8 cellular contexts compared by ENCODE assay signal in genomic region chr17:21284319-21285163, GRCh38. TPM values are rescaled to one million over a fixed set of nuclear protein-coding genes. Genes with fewer than 3 reads are reported as not detected.
DNase-seq lines count a peak whose midpoint lies in the region; ATAC-seq and TF ChIP-seq lines count a peak whose summit lies in the region.

MAP2K3 (plus strand) TSS chr17:21284711; CDS start chr17:21284921, 210 bp downstream.

- no peaks in the 10 kb centered on the region for H3K27me3 ChIP-seq in IMR-90 (ENCODE audit: control insufficient read depth, insufficient read depth, low read length)

- H2BK15ac ChIP-seq in IMR-90 (ENCODE audit: low read depth, low read length), result peak within 1 kb of the TSS; percentile 82; the same call in 1 of the 3 replicates

- H3K4me1 ChIP-seq in IMR-90 (ENCODE audit: control insufficient read depth, insufficient read depth, low read length), result peaks cover 47% of the 10 kb centered on the region

- peak within 1 kb of the TSS; percentile 84; the same call in 1 of the 2 replicates for H3K56ac ChIP-seq in IMR-90 (ENCODE audit: extremely low read depth, insufficient read depth, low read length)

- H3K18ac ChIP-seq in IMR-90 (ENCODE audit: low read depth, low read length), result peak within 1 kb of the TSS; percentile 22; the same call in 1 of the 2 replicates

- peaks cover 34% of the 10 kb centered on the region for H3K9me1 ChIP-seq in IMR-90 (ENCODE audit: insufficient read depth, low read length)

- dilution Hi-C loops in IMR-90 (cut with HindIII; ENCODE audit: low sequenced_read_pairs, unreplicated experiment), result no loop called here

- intact Hi-C loops in IMR-90 (cut with micrococcal nuclease), result loop anchor here (1.0 to 5.0 kb wide), 2 partner anchors 72 to 242 kb away; partner anchors contain the start of gene TMEM11

- peaks cover 6 to 63% of the 10 kb centered on the region in 2 experiments; a peak in 3 of 4 replicates for H3K79me1 ChIP-seq in IMR-90 (ENCODE audit: low read depth in 1 of 2, low read length in 2 of 2)

- H3K27ac ChIP-seq in IMR-90 (ENCODE audit: insufficient read depth, low read length), result peak within 1 kb of the TSS; percentile 83
- H3K27ac ChIP-seq in epithelial cell of prostate, result peak within 1 kb of the TSS; percentile 93

- no peak for TF ChIP-seq RAD21 in IMR-90 (IDR thresholded peaks at IDR 0.05; ENCODE audit: low read length)

- no peaks in the 10 kb centered on the region; the same call in 1 of the 2 replicates for H3K36me3 ChIP-seq in IMR-90 (ENCODE audit: control insufficient read depth, insufficient read depth, low read length)

- peak within 1 kb of the TSS; percentile 33 to 68; a peak in 3 of 4 replicates for H4K8ac ChIP-seq in IMR-90 (ENCODE audit: low read depth in 2 of 2, low read length in 2 of 2)

- H2AFZ ChIP-seq in IMR-90 (replicated peaks; ENCODE audit: low read length, poor library complexity), result peak within 1 kb of the TSS; percentile 92

- H3K14ac ChIP-seq in IMR-90 (replicated peaks; ENCODE audit: low read depth, low read length), result peak within 1 kb of the TSS; percentile 88

- H2BK20ac ChIP-seq in IMR-90 (ENCODE audit: low read depth, low read length), result peak within 1 kb of the TSS; percentile 99

- H4K5ac ChIP-seq in IMR-90 (ENCODE audit: low read depth, low read length), result peak within 1 kb of the TSS; percentile 20; the same call in 1 of the 2 replicates

- BruUV-seq in IMR-90 (replicated peaks; lab: Mats Ljungman, UMichigan), result TSS peak; percentile 81

- peak within 1 kb of the TSS; percentile 83 for H3K4me2 ChIP-seq in IMR-90 (ENCODE audit: low read depth, low read length)

- H3K9me3 ChIP-seq in IMR-90 (ENCODE audit: control insufficient read depth, insufficient read depth, low read length), result no peaks in the 10 kb centered on the region

- peaks cover 46% of the 10 kb centered on the region for H4K20me1 ChIP-seq in IMR-90 (ENCODE audit: insufficient read depth, low read length)

- peak within 1 kb of the TSS; percentile 99 for H2AK5ac ChIP-seq in IMR-90 (ENCODE audit: low read depth, low read length)

- peak within 1 kb of the TSS; percentile 94 for H3K23ac ChIP-seq in IMR-90 (ENCODE audit: low read depth, low read length)

- peak within 1 kb of the TSS; percentile 96 for H2AK9ac ChIP-seq in IMR-90 (replicated peaks; ENCODE audit: low read depth, low read length, poor library complexity)

- H2BK120ac ChIP-seq in IMR-90 (ENCODE audit: low read depth, low read length), result peak within 1 kb of the TSS; percentile 99

- H3K4me3 ChIP-seq in IMR-90 (ENCODE audit: insufficient read depth, low read depth, low read length), result peak within 1 kb of the TSS; percentile 84

- peak within 1 kb of the TSS; percentile 78 for H4K91ac ChIP-seq in IMR-90 (ENCODE audit: insufficient read depth, low read depth, low read length)

- ATAC-seq in GM21528 (IDR thresholded peaks at IDR 0.05; ENCODE audit: low FRiP score, unreplicated experiment) (peak; percentile 78), IMR-90 (ENCODE audit: low read depth) (peak; percentile 81)

- peak within 1 kb of the TSS; percentile 95 for H2BK5ac ChIP-seq in IMR-90 (ENCODE audit: low read depth, low read length, poor library complexity, severe bottlenecking)

- H3K9ac ChIP-seq in IMR-90 (ENCODE audit: low read depth, low read length), result peak within 1 kb of the TSS; percentile 78

- WGBS in IMR-90 (ENCODE audit: extremely low coverage in 2 of 2, insufficient read length in 1 of 2), 2 experiments, result 0% methylated on average over 65 of the region's 88 CpGs; no CpG with 5 or more reads in 1 of the 2 experiments

- TF ChIP-seq POLR2A in IMR-90 (IDR thresholded peaks at IDR 0.05; ENCODE audit: low read depth, low read length), result peak; percentile 97

- no peak for TF ChIP-seq CTCF in IMR-90 (conservative IDR thresholded peaks at IDR 0.05; ENCODE audit: low read depth, low read length)

- in situ Hi-C loops in IMR-90 (cut with MboI; ENCODE audit: low sequenced_read_pairs), result loop anchor here (5.0 kb wide), 1 partner anchor 228 kb away; no protein-coding TSS in a partner anchor

- CTCF ChIA-PET in IMR-90 (lab: Yijun Ruan, JAX), result no interaction called here

- POLR2A ChIA-PET in IMR-90 (lab: Charles Lee; ENCODE audit: unreplicated experiment), result no interaction called here

- DNase-seq in DMS 273 (lab: John Stamatoyannopoulos, UW; ENCODE audit: unreplicated experiment), result peak; percentile 97
- peak; percentile 99 for DNase-seq in IMR-90
- DNase-seq in OCI-M2 (lab: John Stamatoyannopoulos, UW; ENCODE audit: unreplicated experiment), result peak; percentile 79
- DNase-seq in activated T-cell treated with anti-CD3 and anti-CD28 coated beads for 4 hours, result peak; percentile 94
- peak; percentile 94 for DNase-seq in epithelial cell of prostate (ENCODE audit: low read depth, low spot score)
- peak; percentile 99 for DNase-seq in mucosa of gallbladder (ENCODE audit: low spot score)
- peak; percentile 94 to 97 for DNase-seq in stimulated activated CD8-positive, alpha-beta memory T cell treated with anti-CD3 and anti-CD28 coated beads, Interleukin-4, amount 100 ng/mL, for 4 hours (ENCODE audit: low read depth in 2 of 2, low spot score in 1 of 2)

- H3K4ac ChIP-seq in IMR-90 (ENCODE audit: low read depth, low read length), result peak within 1 kb of the TSS; percentile 99

TF ChIP-seq in IMR-90, 13 proteins besides CTCF, POLR2A, EP300 and RAD21:
- TF ChIP-seq RCOR1 (IDR thresholded peaks at IDR 0.05; ENCODE audit: insufficient replicate concordance, low read length) (no peak), CEBPB (IDR thresholded peaks at IDR 0.05; ENCODE audit: low read depth, low read length) (no peak), FOS (IDR thresholded peaks at IDR 0.05; ENCODE audit: low read depth, low read length) (peak; percentile 34; the same call in 1 of the 2 replicates), MAFK (IDR thresholded peaks at IDR 0.05; ENCODE audit: low read depth, low read length) (peak; percentile 52), RFX5 (IDR thresholded peaks at IDR 0.05; ENCODE audit: low read depth, low read length) (0 out of 2 replicates have a peak, but pooled peaks have one; percentile 16), USF2 (IDR thresholded peaks at IDR 0.05; ENCODE audit: low read depth, low read length) (no peak), CHD1 (IDR thresholded peaks at IDR 0.05; ENCODE audit: low read depth, low read length) (no peak), MAZ (IDR thresholded peaks at IDR 0.05; ENCODE audit: borderline replicate concordance, low read depth, low read length) (peak; percentile 82; the same call in 1 of the 2 replicates), NFE2L2 (IDR thresholded peaks at IDR 0.05; ENCODE audit: low read depth, low read length) (no peak; the same call in 1 of the 2 replicates), MXI1 (IDR thresholded peaks at IDR 0.05; ENCODE audit: borderline replicate concordance, low read depth, low read length) (peak; percentile 24; the same call in 1 of the 2 replicates), ELK1 (IDR thresholded peaks at IDR 0.05; ENCODE audit: borderline replicate concordance, low read depth, low read length) (no peak), BHLHE40 (IDR thresholded peaks at IDR 0.05; ENCODE audit: low read depth, low read length) (no peak), SMC3 (IDR thresholded peaks at IDR 0.05; ENCODE audit: low read depth, low read length) (no peak)

RNA-seq across cellular contexts. Expression of gene MAP2K3, which starts in this region (rescaled TPM):
- total RNA-seq in IMR-90 (2012; rRNA removed) (23.5 and 25.0 TPM in 2 replicates), mucosa of gallbladder (74.0 TPM)
- 72.6 and 82.2 TPM in 2 replicates for polyA plus RNA-seq in IMR-90 (2012; rRNA removed)
- polyA plus RNA-seq in IMR-90 (2012; cell fraction: cytosol; rRNA removed), result 80.0 and 96.7 TPM in 2 replicates
- 106 and 189 TPM in 2 replicates for polyA plus RNA-seq in IMR-90 (2012; cell fraction: nucleus; rRNA removed; ENCODE audit: low replicate concordance)

Comparison
In these comparisons a context has a peak if more than half of its experiments do, and no peak if none do; other contexts are left out.
1. Peak in every context shown above with its lines: DNase-seq, ATAC-seq, H3K4me3 ChIP-seq and H3K27ac ChIP-seq.